ENCODE assay signal across 8 cellular contexts in genomic region chr6:41071923-41072835, GRCh38. TPM values are rescaled to one million over a fixed set of nuclear protein-coding genes. Genes with fewer than 3 reads are reported as not detected.
DNase-seq lines count a peak whose midpoint lies in the region; ATAC-seq lines count a peak whose summit lies in the region.

Gene OARD1, minus strand, starts transcription at chr6:41072356. Its CDS starts 722 bp downstream, at chr6:41071634.

- H3K27ac Mint-ChIP-seq in activated CD4-positive, alpha-beta T cell treated with anti-CD3 and anti-CD28 coated beads, Interleukin-2, amount 10 ng/mL, durations not matched to agents 7 days and 5 days: peak within 1 kb of the TSS; percentile 99

- CTCF ChIA-PET in activated CD4-positive, alpha-beta T cell treated with anti-CD3 and anti-CD28 coated beads, Interleukin-2, amount 10 ng/mL, durations not matched to agents 7 days and 5 days (lab: Charles Lee): interaction anchor here (0.7 to 1.2 kb wide), 9 partner anchors 11 to 125 kb away, joined by 3 to 5 read pairs (median 3); partner anchors contain the start of gene APOBEC2

- H4K20me1 ChIP-seq in BLaER1: peaks cover 41% of the 10 kb centered on the region

- peak within 1 kb of the TSS; percentile 97 for H3K9ac ChIP-seq in BLaER1

- peaks cover 23% of the 10 kb centered on the region for H3K36me3 ChIP-seq in BLaER1

- no peaks in the 10 kb centered on the region for H3K27me3 Mint-ChIP-seq in activated CD4-positive, alpha-beta T cell treated with anti-CD3 and anti-CD28 coated beads, Interleukin-2, amount 10 ng/mL, durations not matched to agents 7 days and 5 days

- H3K9me3 Mint-ChIP-seq in activated CD4-positive, alpha-beta T cell treated with anti-CD3 and anti-CD28 coated beads, Interleukin-2, amount 10 ng/mL, durations not matched to agents 7 days and 5 days: no peaks in the 10 kb centered on the region

- peaks cover 42% of the 10 kb centered on the region for H3K4me1 ChIP-seq in BLaER1

- H3K27me3 ChIP-seq in BLaER1: no peaks in the 10 kb centered on the region

- peak within 1 kb of the TSS; percentile 97 for H3K4me2 ChIP-seq in BLaER1

- peak within 1 kb of the TSS; percentile 96 for H3K4me3 Mint-ChIP-seq in activated CD4-positive, alpha-beta T cell treated with anti-CD3 and anti-CD28 coated beads, Interleukin-2, amount 10 ng/mL, durations not matched to agents 7 days and 5 days

- peaks cover 71% of the 10 kb centered on the region for H3K4me1 Mint-ChIP-seq in activated CD4-positive, alpha-beta T cell treated with anti-CD3 and anti-CD28 coated beads, Interleukin-2, amount 10 ng/mL, durations not matched to agents 7 days and 5 days

- ATAC-seq in GM19328 (IDR thresholded peaks at IDR 0.05; ENCODE audit: unreplicated experiment) (peak; percentile 59), HG03520 (IDR thresholded peaks at IDR 0.05; ENCODE audit: unreplicated experiment) (peak; percentile 56)

- no peaks in the 10 kb centered on the region for H3K9me3 ChIP-seq in BLaER1

- POLR2A ChIA-PET in activated CD4-positive, alpha-beta T cell treated with anti-CD3 and anti-CD28 coated beads, Interleukin-2, amount 10 ng/mL, durations not matched to agents 7 days and 5 days (lab: Charles Lee): no interaction called here

- peaks cover 38% of the 10 kb centered on the region for H3K36me3 Mint-ChIP-seq in activated CD4-positive, alpha-beta T cell treated with anti-CD3 and anti-CD28 coated beads, Interleukin-2, amount 10 ng/mL, durations not matched to agents 7 days and 5 days (ENCODE audit: low read depth)

- DNase-seq in NCI-H69 (lab: John Stamatoyannopoulos, UW): peak; percentile 100
- peak; percentile 99 for DNase-seq in activated CD4-positive, alpha-beta T cell treated with anti-CD3 and anti-CD28 coated beads, Interleukin-2, amount 10 ng/mL, durations not matched to agents 7 days and 5 days
- DNase-seq in cortex of kidney (lab: John Stamatoyannopoulos, UW): peak; percentile 83
- DNase-seq in left kidney (ENCODE audit: low read depth, low spot score): peak; percentile 100
- DNase-seq in stimulated activated CD4-positive, alpha-beta T cell treated with anti-CD3 and anti-CD28 coated beads, Interleukin-2, amount 100 ng/mL, for 4 hours (ENCODE audit: low read depth): peak; percentile 99

- peak within 1 kb of the TSS; percentile 99 for H3K27ac ChIP-seq in BLaER1

- peak within 1 kb of the TSS; percentile 93 for H3K4me3 ChIP-seq in BLaER1

RNA-seq across cellular contexts. Expression of gene OARD1, which starts in this region (rescaled TPM):
- 10 to 100 TPM; 28.4 to 32.2 TPM for total RNA-seq in activated CD4-positive, alpha-beta T cell treated with anti-CD3 and anti-CD28 coated beads, Interleukin-2, amount 10 ng/mL, durations not matched to agents 7 days and 5 days

Comparison
In these comparisons a context has a peak if more than half of its experiments do, and no peak if none do; other contexts are left out.
1. Peak in every context shown above with its lines: DNase-seq, ATAC-seq, H3K4me3 ChIP-seq and H3K27ac ChIP-seq.